ENCODE assay signal across 8 cellular contexts in genomic region chr9:6645153-6646027, GRCh38. TPM values are rescaled to one million over a fixed set of nuclear protein-coding genes. Genes with fewer than 3 reads are reported as not detected.
DNase-seq lines count a peak whose midpoint lies in the region; ATAC-seq and TF ChIP-seq lines count a peak whose summit lies in the region.

TSS of gene GLDC (minus strand) at chr9:6645729. CDS start at chr9:6645499, 230 bp downstream.

- no peaks in the 10 kb centered on the region for H4K20me1 ChIP-seq in GM23248 (ENCODE audit: insufficient read depth)

- H3K9me3 ChIP-seq in GM23248 (ENCODE audit: low read depth): no peaks in the 10 kb centered on the region
- no peaks in the 10 kb centered on the region for H3K9me3 ChIP-seq in duodenal mucosa (ENCODE audit: control insufficient read depth in 1 of 2, low read length in 2 of 2)

- H3K4me3 ChIP-seq in GM12864 (ENCODE audit: low read depth, low read length) (peak within 1 kb of the TSS; percentile 96), GM23248 (peak within 1 kb of the TSS; percentile 15; the same call in 1 of the 2 replicates), duodenal mucosa (ENCODE audit: low read depth in 1 of 2, low read length in 2 of 2) (peak within 1 kb of the TSS; percentile 67 to 73)

- H3F3A ChIP-seq in GM23248 (ENCODE audit: insufficient read depth): no peaks in the 10 kb centered on the region

- H3K9me2 ChIP-seq in GM23248 (ENCODE audit: insufficient read depth): no peaks in the 10 kb centered on the region

- no peaks in the 10 kb centered on the region for H3K79me2 ChIP-seq in GM23248 (ENCODE audit: insufficient read depth)

- DNase-seq in GM12864 (ENCODE audit: low read depth) (peak; percentile 58), GM23248 (no peak), NCI-H1048 (lab: John Stamatoyannopoulos, UW) (peak; percentile 58), memory B cell (ENCODE audit: low spot score in 2 of 2) (peak; percentile 22 to 35), OCI-M1 (lab: John Stamatoyannopoulos, UW) (no peak)
- DNase-seq in stimulated activated CD8-positive, alpha-beta memory T cell treated with anti-CD3 and anti-CD28 coated beads, Interleukin-15, amount 100 ng/mL, for 4 hours (ENCODE audit: low read depth in 2 of 2): peak; percentile 14 to 26

- peaks cover 59% of the 10 kb centered on the region for H3K27me3 ChIP-seq in GM23248 (replicated peaks; ENCODE audit: insufficient read depth)
- peaks cover 16 to 26% of the 10 kb centered on the region in 2 donors for H3K27me3 ChIP-seq in duodenal mucosa (ENCODE audit: control insufficient read depth in 1 of 2, insufficient read depth in 2 of 2, low read length in 2 of 2)

- ATAC-seq in memory B cell (ENCODE audit: low read depth): peak; percentile 86

- H3K27ac Mint-ChIP-seq in memory B cell: peak within 1 kb of the TSS; percentile 51

- H3K4me1 Mint-ChIP-seq in memory B cell: peaks cover 12% of the 10 kb centered on the region

- in situ Hi-C loops in GM23248 (cut with MboI): no loop called here

- no peak within 1 kb of the TSS for H3K9ac ChIP-seq in GM23248
- H3K9ac ChIP-seq in duodenal mucosa (ENCODE audit: low read depth in 1 of 2, low read length in 2 of 2): peak within 1 kb of the TSS; percentile 21 to 32

- no peak within 1 kb of the TSS for H2AFZ ChIP-seq in GM23248

- no peaks in the 10 kb centered on the region for H3K36me3 ChIP-seq in GM23248 (ENCODE audit: low read depth)
- H3K36me3 ChIP-seq in duodenal mucosa (ENCODE audit: control insufficient read depth in 1 of 2, insufficient read depth in 2 of 2, low read length in 2 of 2): no peaks in the 10 kb centered on the region

- no peak within 1 kb of the TSS for H3K4me2 ChIP-seq in GM23248 (ENCODE audit: unreplicated experiment)

- peaks cover 31% of the 10 kb centered on the region for H3K27me3 Mint-ChIP-seq in memory B cell

- no peaks in the 10 kb centered on the region for H3K36me3 Mint-ChIP-seq in memory B cell

- H3K4me3 Mint-ChIP-seq in memory B cell: peak within 1 kb of the TSS; percentile 92

- H3K4me1 ChIP-seq in GM23248 (ENCODE audit: insufficient read depth) (no peaks in the 10 kb centered on the region), duodenal mucosa (ENCODE audit: control insufficient read depth in 1 of 2, insufficient read depth in 2 of 2, low read length in 2 of 2) (peaks cover 8 to 11% of the 10 kb centered on the region in 2 donors)

- no peaks in the 10 kb centered on the region for H3K9me3 Mint-ChIP-seq in memory B cell

- WGBS in GM23248 (ENCODE audit: low coverage in 1 of 2, low lambda C conversion rate in 2 of 2, missing lambda C conversion rate in 2 of 2), 2 experiments: 5 to 7% methylated on average over 44 to 57 of the region's 79 CpGs

- no peak for TF ChIP-seq CTCF in GM12864 (IDR thresholded peaks at IDR 0.05; ENCODE audit: low read depth, low read length, missing control alignments)
- no peak for TF ChIP-seq CTCF in VCaP (conservative IDR thresholded peaks at IDR 0.05)

- no peak within 1 kb of the TSS for H3K27ac ChIP-seq in GM23248
- H3K27ac ChIP-seq in VCaP: peak within 1 kb of the TSS; percentile 40
- H3K27ac ChIP-seq in duodenal mucosa (ENCODE audit: low read depth, low read length): peak within 1 kb of the TSS; percentile 32

RNA-seq across cellular contexts. Expression of gene GLDC, which starts in this region (rescaled TPM):
- 0.11 TPM in 1 of 2 replicates, not detected in the other for total RNA-seq in GM23248 (2014; rRNA removed; shearing (Covaris generic))
- 0.35 and 0.48 TPM in 2 replicates for polyA plus RNA-seq in GM23248 (2016; fragmentation: Nextera tagmentation; extraction: Ambion mirVana)

Comparison
In these comparisons a context has a peak if more than half of its experiments do, and no peak if none do; other contexts are left out.
1. DNase-seq: peak in GM12864 (single experiment), NCI-H1048 (single experiment), memory B cell (2 of 2) and stimulated activated CD8-positive, alpha-beta memory T cell treated with anti-CD3 and anti-CD28 coated beads, Interleukin-15, amount 100 ng/mL, for 4 hours (2 of 2); none in GM23248 (single experiment) and OCI-M1 (single experiment).
2. H3K4me3 ChIP-seq: peak in every context shown above with its lines; median percentile 96 in GM12864; 70 in duodenal mucosa; 15 in GM23248.